In the genomic region with DNA sequence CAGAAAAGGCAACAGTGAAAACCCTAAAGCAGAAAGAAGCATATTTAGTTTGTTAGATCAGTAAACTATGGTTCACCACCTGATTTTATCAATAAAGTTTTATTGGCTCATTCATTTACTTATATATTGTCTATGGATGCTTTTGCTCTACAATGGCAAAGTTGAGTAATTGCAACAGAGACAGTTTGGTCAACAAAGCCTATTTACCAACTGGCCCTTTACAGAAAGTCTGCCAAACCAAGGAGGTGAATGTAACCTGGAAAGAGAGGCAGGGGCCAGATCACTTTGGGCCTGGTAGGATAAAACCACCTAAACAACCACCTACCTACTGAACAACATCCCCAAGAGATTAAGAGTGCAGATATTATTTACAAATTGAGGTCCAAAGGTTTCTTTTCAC, we compare ENCODE assay signal across 31 cellular contexts. TPM values are rescaled to one million over a fixed set of nuclear protein-coding genes. Genes with fewer than 3 reads are reported as not detected.
"Had no signal": no experiment of that assay in that cellular context is flagged by ENCODE, and none has a peak within 500 bp of the region (broad histone marks: within the 10 kb centered on the region; RNA-seq: fewer than 3 reads in every experiment).

No MANE protein-coding gene starts in this region.

- H3K4me3 ChIP-seq: coronary artery, dorsolateral prefrontal cortex, gastroesophageal sphincter had no signal

- H3K36me3 ChIP-seq: brain microvascular endothelial cell, gastroesophageal sphincter, WERI-Rb-1 had no signal

- H3K4me1 ChIP-seq: foreskin keratinocyte, gastroesophageal sphincter had no signal

- H3K27ac ChIP-seq: brain microvascular endothelial cell, coronary artery, dorsolateral prefrontal cortex, foreskin keratinocyte, gastroesophageal sphincter, WERI-Rb-1 had no signal

- H3K9me3 ChIP-seq: gastroesophageal sphincter had no signal

- DNase-seq: activated B cell treated with CpG ODN at 0.5 μM for 24 hours; activated CD4-positive, alpha-beta T cell treated with anti-CD3 and anti-CD28 coated beads for 48 hours; activated CD4-positive, alpha-beta T cell treated with anti-CD3 and anti-CD28 coated beads, Interleukin-2, amount 50 U/mL, for 1 hour; activated CD4-positive, alpha-beta T cell treated with anti-CD3 and anti-CD28 coated beads, Interleukin-2, amount 50 U/mL, for 48 hours; activated CD8-positive, alpha-beta memory T cell treated with anti-CD3 and anti-CD28 coated beads for 24 hours; activated CD8-positive, alpha-beta T cell treated with anti-CD3 and anti-CD28 coated beads for 36 hours; activated effector memory CD4-positive, alpha-beta T cell treated with Interleukin-2 at 50 U/mL for 16 hours; activated gamma-delta T cell treated with Interleukin-2 at 50 U/mL for 16 hours; activated naive CD4-positive, alpha-beta T cell treated with anti-CD3 and anti-CD28 coated beads, Interleukin-2, amount 50 U/mL, for 16 hours; activated naive CD4-positive, alpha-beta T cell treated with Interleukin-2 at 50 U/mL for 16 hours; activated T-cell treated with anti-CD3 and anti-CD28 coated beads, Interleukin-2, amount 50 U/mL, for 4 hours; amniotic stem cell; anterior cingulate cortex; brain microvascular endothelial cell; dorsolateral prefrontal cortex; effector memory CD4-positive, alpha-beta T cell; endodermal cell; foreskin keratinocyte; T-helper 1 cell; T-helper 17 cell; T1000; WERI-Rb-1 had no signal

- H3K27me3 ChIP-seq: brain microvascular endothelial cell, gastroesophageal sphincter had no signal

- ATAC-seq: activated CD4-positive, CD25-positive, alpha-beta regulatory T cell treated with anti-CD3 and anti-CD28 coated beads, Interleukin-2, amount 50 U/mL, for 24 hours; activated CD8-positive, alpha-beta T cell treated with anti-CD3 and anti-CD28 coated beads for 36 hours; activated T-cell treated with anti-CD3 and anti-CD28 coated beads, Interleukin-2, amount 50 U/mL, for 4 hours; activated T-helper 17 cell treated with anti-CD3 and anti-CD28 coated beads, Interleukin-2, amount 50 U/mL, for 72 hours; esophagus mucosa; foreskin keratinocyte; gastroesophageal sphincter; T-helper 17 cell had no signal

RNA-seq across cellular contexts. Expression of a gene that starts 47.0 kb away (rescaled TPM):
- total RNA-seq: activated B cell treated with CpG ODN at 0.5 μM for 24 hours; activated T-helper 17 cell treated with anti-CD3 and anti-CD28 coated beads, Interleukin-2, amount 50 U/mL, for 72 hours; astrocyte; bronchial epithelial cell; epithelial cell of proximal tubule; foreskin keratinocyte; glomerular endothelial cell; T-helper 17 cell had no signal
- polyA plus RNA-seq: foreskin keratinocyte had no signal
